Comparison of ENCODE assay signal across 8 cellular contexts in the genomic region with DNA sequence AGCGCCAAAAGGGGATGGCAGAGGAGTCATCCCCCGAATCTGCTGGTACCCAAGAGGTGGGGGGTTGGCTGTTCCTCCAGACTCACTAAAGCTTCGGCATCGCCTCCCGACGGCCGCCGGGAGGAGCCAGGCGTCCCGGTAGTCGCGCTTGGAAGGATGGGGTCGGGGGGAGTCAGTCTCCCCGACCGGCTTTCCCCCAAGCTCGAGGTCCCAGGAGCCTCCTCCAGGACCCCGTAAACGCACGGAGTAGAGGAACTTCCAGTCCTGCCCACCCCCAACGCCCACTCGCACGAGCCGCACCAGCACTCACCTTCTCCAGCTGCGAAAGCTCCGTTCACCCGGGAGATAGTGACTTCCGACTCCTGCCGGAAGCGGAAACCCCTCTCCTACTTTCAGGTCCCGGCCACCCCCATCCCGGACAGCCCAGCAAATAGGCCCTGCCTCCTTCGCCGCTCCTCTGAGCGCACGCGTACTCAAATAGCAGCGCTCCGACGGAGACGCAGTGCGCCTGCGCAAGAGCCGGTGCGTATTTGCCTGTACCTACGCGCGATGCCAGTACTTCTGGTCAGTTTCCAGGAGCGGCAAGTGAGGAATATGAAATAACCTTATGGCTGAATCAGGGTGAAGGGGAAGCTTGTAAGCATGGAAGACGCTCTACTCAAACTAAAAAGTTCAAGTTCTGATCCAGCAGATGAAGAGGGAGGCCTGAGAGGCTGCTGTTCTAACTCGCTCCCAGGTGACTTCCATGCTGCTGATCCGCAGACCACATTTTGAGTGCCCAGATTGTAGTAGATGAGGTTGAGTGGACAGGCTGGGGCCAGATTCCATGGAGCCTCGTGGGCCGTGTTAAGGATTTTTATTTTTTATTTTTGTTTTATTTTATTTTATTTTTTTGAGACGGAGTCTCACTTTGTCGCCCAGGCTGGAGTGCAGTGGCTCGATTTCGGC. TPM values are rescaled to one million over a fixed set of nuclear protein-coding genes. Genes with fewer than 3 reads are reported as not detected.
DNase-seq lines count a peak whose midpoint lies in the region; ATAC-seq, FAIRE-seq and TF ChIP-seq lines count a peak whose summit lies in the region.

A gene (minus strand): TSS at position 350 of the 948 bp plus-strand sequence. CDS start 4,883 bp downstream, outside the sequence.

- no peaks in the 10 kb centered on the region for H3K27me3 Mint-ChIP-seq in Caco-2 (ENCODE audit: insufficient read depth, unreplicated experiment)

- H3K79me2 ChIP-seq in OCI-LY1 (ENCODE audit: insufficient read depth, low read length), result peaks cover 16% of the 10 kb centered on the region

- H3K9me3 Mint-ChIP-seq in Caco-2 (ENCODE audit: unreplicated experiment), result no peaks in the 10 kb centered on the region

- no peaks in the 10 kb centered on the region for H3F3A ChIP-seq in OCI-LY1 (ENCODE audit: insufficient read depth, low read length)

- H3K27ac ChIP-seq in OCI-LY1 (ENCODE audit: low read depth, low read length, poor library complexity, severe bottlenecking) (peak within 1 kb of the TSS; percentile 70), mesodermal cell (ENCODE audit: low read depth, low read length, severe bottlenecking) (no peak within 1 kb of the TSS)

- H3K36me3 Mint-ChIP-seq in Caco-2 (ENCODE audit: insufficient read depth, unreplicated experiment), result peaks cover 18% of the 10 kb centered on the region

- no peaks in the 10 kb centered on the region for H4K20me1 ChIP-seq in OCI-LY1 (ENCODE audit: insufficient read depth, low read length)

- H3K36me3 ChIP-seq in Caco-2 (ENCODE audit: control insufficient read depth, insufficient read depth, low read length) (no peaks in the 10 kb centered on the region; the same call in 1 of the 2 replicates), OCI-LY1 (ENCODE audit: insufficient read depth, low read length) (peaks cover 10% of the 10 kb centered on the region), mesodermal cell (ENCODE audit: control insufficient read depth, insufficient read depth, low read length) (peaks cover 18% of the 10 kb centered on the region)

- CTCF ChIA-PET in Caco-2 (lab: Charles Lee), result interaction anchor here (0.6 to 1.8 kb wide), 8 partner anchors 30 to 581 kb away, joined by 3 to 9 read pairs (median 4); a partner anchor contains a TSS

- 0 to 6% methylated on average over 44 to 46 of the region's 57 CpGs for WGBS in mesodermal cell (ENCODE audit: insufficient coverage in 2 of 2), 2 experiments

- no peaks in the 10 kb centered on the region for H3K27me3 ChIP-seq in Caco-2 (replicated peaks; ENCODE audit: control insufficient read depth, insufficient read depth, low read length)
- H3K27me3 ChIP-seq in OCI-LY1 (ENCODE audit: insufficient read depth, low read length), result no peaks in the 10 kb centered on the region

- H3K4me3 ChIP-seq in Caco-2 (ENCODE audit: low read depth, low read length) (peak within 1 kb of the TSS; percentile 73), OCI-LY1 (ENCODE audit: low read depth, low read length, poor library complexity, severe bottlenecking) (peak within 1 kb of the TSS; percentile 98), mesodermal cell (ENCODE audit: extremely low read depth, insufficient read depth, low read length, poor library complexity, severe bottlenecking) (peak within 1 kb of the TSS; percentile 97)

- peak in 1 of 2 experiments; percentile 39 for TF ChIP-seq CTCF in Caco-2 (IDR thresholded peaks at IDR 0.05; ENCODE audit: insufficient read depth in 1 of 2, low read depth in 1 of 2, low read length in 1 of 2, severe bottlenecking in 1 of 2, unreplicated experiment in 1 of 2)
- TF ChIP-seq CTCF in OCI-LY1 (IDR thresholded peaks at IDR 0.05; ENCODE audit: low read length), result peak; percentile 12; the same call in 1 of the 2 replicates

- peak; percentile 67 for ATAC-seq in GM21390 (IDR thresholded peaks at IDR 0.05; ENCODE audit: unreplicated experiment)

- H3K4me3 Mint-ChIP-seq in Caco-2 (ENCODE audit: unreplicated experiment), result peak within 1 kb of the TSS; percentile 90

- no peak within 1 kb of the TSS for H2AFZ ChIP-seq in OCI-LY1 (ENCODE audit: low read length)

- no peaks in the 10 kb centered on the region for H3K9me2 ChIP-seq in OCI-LY1 (ENCODE audit: low read depth, low read length)

- H3K9me3 ChIP-seq in Caco-2 (no peaks in the 10 kb centered on the region), OCI-LY1 (ENCODE audit: low read length) (no peaks in the 10 kb centered on the region), mesodermal cell (ENCODE audit: control insufficient read depth, low read length) (no peaks in the 10 kb centered on the region)

- peak within 1 kb of the TSS; percentile 94 for H3K9ac ChIP-seq in OCI-LY1 (ENCODE audit: low read length)

- 0 out of 2 replicates have a peak, but pooled peaks cover 5% of the 10 kb centered on the region for H3K4me1 ChIP-seq in Caco-2
- peaks cover 32% of the 10 kb centered on the region for H3K4me1 ChIP-seq in OCI-LY1 (ENCODE audit: insufficient read depth, low read length, severe bottlenecking)
- H3K4me1 ChIP-seq in mesodermal cell (ENCODE audit: control insufficient read depth, insufficient read depth, low read length, poor library complexity, severe bottlenecking), result no peaks in the 10 kb centered on the region

- DNase-seq in Caco-2, result peak; percentile 96 to 97
- DNase-seq in HuH-7 (ENCODE audit: low spot score), result peak; percentile 97
- peak; percentile 95 for DNase-seq in activated CD8-positive, alpha-beta memory T cell treated with anti-CD3 and anti-CD28 coated beads, Interleukin-2, amount 50 U/mL, for 4 hours
- DNase-seq in stimulated activated CD8-positive, alpha-beta memory T cell treated with anti-CD3 and anti-CD28 coated beads, Interleukin-15, amount 100 ng/mL, for 4 hours (ENCODE audit: low read depth in 2 of 2), result peak; percentile 92 to 94

- intact Hi-C loops in Caco-2 (cut with micrococcal nuclease; ENCODE audit: unreplicated experiment), result loop anchor here (5.0 kb wide), 1 partner anchor 178 kb away; a partner anchor contains a TSS

- BruUV-seq in Caco-2 (replicated peaks; lab: Mats Ljungman, UMichigan), result TSS peak; percentile 96

- POLR2A ChIA-PET in Caco-2 (lab: Charles Lee), result interaction anchor here (0.8 to 0.9 kb wide), 2 partner anchors 30 to 952 kb away, joined by 4 to 8 read pairs; a partner anchor contains a TSS

- FAIRE-seq in endometrium (lab: Jason Lieb, UNC), result peak; percentile 76

- H3K27ac Mint-ChIP-seq in Caco-2 (ENCODE audit: unreplicated experiment), result peak within 1 kb of the TSS; percentile 90

- H3K4me2 ChIP-seq in OCI-LY1 (ENCODE audit: low read length), result peak within 1 kb of the TSS; percentile 86

- peaks cover 13% of the 10 kb centered on the region for H3K4me1 Mint-ChIP-seq in Caco-2 (ENCODE audit: low read depth, unreplicated experiment)

RNA-seq across cellular contexts. Expression of the gene that starts here (rescaled TPM):
- total RNA-seq in Caco-2 (2022), result 48.5 and 49.4 TPM in 2 replicates
- polyA plus RNA-seq in mesodermal cell (2013, experiment 1 of 2), result 46.7 TPM
- polyA plus RNA-seq in mesodermal cell (2013, experiment 2 of 2), result 40.9 TPM
